In genomic region chr14:50360093-50360492, GRCh38 we compare ENCODE assay signal across 24 cellular contexts.
"Had no signal": no experiment of that assay in that cellular context is flagged by ENCODE, and none has a peak within 500 bp of the region (broad histone marks: within the 10 kb centered on the region; RNA-seq: fewer than 3 reads in every experiment).

No MANE protein-coding gene starts in this region.

- H3K9me3 ChIP-seq: esophagus muscularis mucosa, mucosa of descending colon, ovary, psoas muscle, sigmoid colon, spleen, testis, tibial artery had no signal

- H3K4me1 ChIP-seq: psoas muscle, testis had no signal

- H3K27me3 ChIP-seq: dorsolateral prefrontal cortex, esophagus muscularis mucosa, ovary, sigmoid colon, spleen, testis, tibial artery had no signal

- H3K4me3 ChIP-seq: dorsolateral prefrontal cortex, esophagus muscularis mucosa, lung, mucosa of descending colon, ovary, psoas muscle, sigmoid colon, spleen, testis, tibial artery had no signal

- ATAC-seq: mucosa of descending colon; psoas muscle; right cardiac atrium; stimulated activated memory B cell treated with anti-CD40 and anti-IgM and Interleukin-4, amounts not matched to agents 10 μg/mL and 1 μg/mL and 100 μg/mL, for 72 hours; stimulated activated naive CD8-positive, alpha-beta T cell treated with anti-CD3 and anti-CD28 coated beads, Interleukin-15, Interleukin-2, amounts not matched to agents 100 U/mL and 50 U/mL, for 24 hours had no signal

- H3K36me3 ChIP-seq: ovary had no signal

- H3K27ac ChIP-seq: esophagus muscularis mucosa, ovary, psoas muscle, sigmoid colon, spleen, testis, tibial artery had no signal

- DNase-seq: dorsolateral prefrontal cortex; effector CD4-positive, alpha-beta T cell; endodermal cell; foreskin melanocyte; kidney; mesenchymal stem cell; mucosa of descending colon; naive B cell; nephron progenitor cell; nucleus accumbens; ovary; posterior cingulate gyrus; psoas muscle; right cardiac atrium; sigmoid colon; spleen; stimulated activated CD4-positive, alpha-beta T cell treated with anti-CD3 and anti-CD28 coated beads, Interleukin-4, amount 100 ng/mL, for 4 hours; stimulated activated naive CD8-positive, alpha-beta T cell treated with anti-CD3 and anti-CD28 coated beads, Interleukin-15, Interleukin-2, amounts not matched to agents 100 U/mL and 50 U/mL, for 24 hours; substantia nigra; testis; tibial artery had no signal
